18 cellular contexts compared by ENCODE assay signal in genomic region chr18:75111673-75112485, GRCh38.
DNase-seq lines count a peak whose midpoint lies in the region; TF ChIP-seq lines count a peak whose summit lies in the region.
"Had no signal": no experiment of that assay in that cellular context is flagged by ENCODE, and none has a peak within 500 bp of the region (broad histone marks: within the 10 kb centered on the region; RNA-seq: fewer than 3 reads in every experiment).

No MANE protein-coding gene starts in this region.

- H3K27ac ChIP-seq in prostate gland = no peak overlapping the region
- H3K27ac ChIP-seq: C4-2B, SK-N-MC, skin epidermis had no signal

- no peak overlapping the region for H3K4me3 ChIP-seq in prostate gland
- H3K4me3 ChIP-seq: SK-N-MC, skin epidermis, transverse colon had no signal

- H3K27me3 Mint-ChIP-seq in osteocyte (ENCODE audit: unreplicated experiment) = no peaks in the 10 kb centered on the region

- intact Hi-C loops in prostate gland (cut with DNase I) = no loop called here

- H3K36me3 ChIP-seq in prostate gland = no peaks in the 10 kb centered on the region
- H3K36me3 ChIP-seq: transverse colon had no signal

- no peaks in the 10 kb centered on the region for H3K9me3 ChIP-seq in prostate gland
- H3K9me3 ChIP-seq: transverse colon had no signal

- 76% methylated on average over 16 of the region's 16 CpGs for WGBS in prostate gland

- no peak overlapping the region for H3K4me3 Mint-ChIP-seq in osteocyte (ENCODE audit: unreplicated experiment)
- H3K4me3 Mint-ChIP-seq: central memory CD8-positive, alpha-beta T cell; effector memory CD8-positive, alpha-beta T cell; stimulated activated naive B cell treated with anti-CD40 and anti-IgM and Interleukin-4, amounts not matched to agents 10 μg/mL and 1 μg/mL and 100 μg/mL, for 72 hours had no signal

- H3K4me1 Mint-ChIP-seq in osteocyte (ENCODE audit: unreplicated experiment) = no peaks in the 10 kb centered on the region
- H3K4me1 Mint-ChIP-seq: central memory CD8-positive, alpha-beta T cell; stimulated activated naive B cell treated with anti-CD40 and anti-IgM and Interleukin-4, amounts not matched to agents 10 μg/mL and 1 μg/mL and 100 μg/mL, for 72 hours had no signal

- peaks cover 7% of the 10 kb centered on the region for H3K27me3 ChIP-seq in prostate gland (replicated peaks; ENCODE audit: insufficient read depth)
- H3K27me3 ChIP-seq: transverse colon had no signal

- no peaks in the 10 kb centered on the region for H3K36me3 Mint-ChIP-seq in osteocyte (ENCODE audit: unreplicated experiment)
- H3K36me3 Mint-ChIP-seq: stimulated activated naive B cell treated with anti-CD40 and anti-IgM and Interleukin-4, amounts not matched to agents 10 μg/mL and 1 μg/mL and 100 μg/mL, for 72 hours had no signal

- peak; percentile 62 for DNase-seq in ELR (ENCODE audit: low read depth)
- peak; percentile 7 for DNase-seq in NCI-H1105 (lab: John Stamatoyannopoulos, UW)
- peak; percentile 27 for DNase-seq in SW480 (ENCODE audit: low spot score)
- peak; percentile 54 for DNase-seq in osteocyte (ENCODE audit: extremely low spot score, unreplicated experiment)
- DNase-seq in NCI-H2227 (lab: John Stamatoyannopoulos, UW; ENCODE audit: unreplicated experiment) = no peak
- no peak for DNase-seq in NCI-H748 (lab: John Stamatoyannopoulos, UW; ENCODE audit: unreplicated experiment)
- DNase-seq in prostate gland (ENCODE audit: low spot score) = no peak
- DNase-seq: activated T-cell treated with anti-CD3 and anti-CD28 coated beads, Interleukin-2, amount 50 U/mL, for 48 hours; DMS79; effector memory CD8-positive, alpha-beta T cell; NCI-H1092 treated with DMSO at 0.1 percent for 48 hours; NCI-H446 treated with DMSO at 0.1 percent for 48 hours; stimulated activated naive B cell treated with anti-CD40 and anti-IgM and Interleukin-4, amounts not matched to agents 10 μg/mL and 1 μg/mL and 100 μg/mL, for 72 hours; transverse colon had no signal

- TF ChIP-seq CTCF in osteocyte (IDR thresholded peaks at IDR 0.05) (no peak), prostate gland (IDR thresholded peaks at IDR 0.05) (no peak)

- no peak overlapping the region for H3K27ac Mint-ChIP-seq in osteocyte (ENCODE audit: unreplicated experiment)
- H3K27ac Mint-ChIP-seq: stimulated activated naive B cell treated with anti-CD40 and anti-IgM and Interleukin-4, amounts not matched to agents 10 μg/mL and 1 μg/mL and 100 μg/mL, for 72 hours had no signal

- H3K9me3 Mint-ChIP-seq in osteocyte (ENCODE audit: unreplicated experiment) = no peaks in the 10 kb centered on the region
- H3K9me3 Mint-ChIP-seq: central memory CD8-positive, alpha-beta T cell; effector memory CD8-positive, alpha-beta T cell had no signal

- no peak for TF ChIP-seq POLR2A in prostate gland (IDR thresholded peaks at IDR 0.05)

- H3K4me1 ChIP-seq in prostate gland (replicated peaks) = no peaks in the 10 kb centered on the region
- H3K4me1 ChIP-seq: transverse colon had no signal

Comparison
In these comparisons a context has a peak if more than half of its experiments do, and no peak if none do; other contexts are left out.
1. DNase-seq: peak in ELR (single experiment), NCI-H1105 (single experiment), SW480 (single experiment) and osteocyte (single experiment); none in NCI-H2227 (single experiment), NCI-H748 (single experiment) and prostate gland (single experiment).